In genomic region chr17:81223758-81224122, GRCh38 we compare ENCODE assay signal across 6 cellular contexts. TPM values are rescaled to one million over a fixed set of nuclear protein-coding genes. Genes with fewer than 3 reads are reported as not detected.
A peak's percentile ranks its signal among the peaks of the same experiment; 100 is the strongest.
DNase-seq lines count a peak whose midpoint lies in the region; ATAC-seq and TF ChIP-seq lines count a peak whose summit lies in the region.

No MANE protein-coding gene starts in this region.

- H3K4me3 ChIP-seq in AG09309 (ENCODE audit: control insufficient read depth, low read depth, low read length) (peak overlapping the region; percentile 47), fibroblast of villous mesenchyme (ENCODE audit: low read depth, low read length) (peak overlapping the region; percentile 54)

- ATAC-seq in HG03097 (IDR thresholded peaks at IDR 0.05; ENCODE audit: low FRiP score, unreplicated experiment), result no peak
- no peak for ATAC-seq in GM18868 (IDR thresholded peaks at IDR 0.05; ENCODE audit: unreplicated experiment)

- no peak for TF ChIP-seq CTCF in AG09309 (IDR thresholded peaks at IDR 0.05; ENCODE audit: control insufficient read depth, insufficient read depth, low read depth, low read length, missing control alignments)
- TF ChIP-seq CTCF in fibroblast of villous mesenchyme (IDR thresholded peaks at IDR 0.05; ENCODE audit: insufficient read depth, low read depth, low read length), result no peak

- DNase-seq in AG09309 (ENCODE audit: low read depth) (no peak), NCI-H146 (lab: John Stamatoyannopoulos, UW) (peak; percentile 53), fibroblast of villous mesenchyme (ENCODE audit: low read depth) (no peak), NCI-H2171 (lab: John Stamatoyannopoulos, UW) (no peak)

RNA-seq across cellular contexts. Expression of gene CEP131, which starts 1.0 kb away (rescaled TPM):
- 9.9 and 10.3 TPM in 2 replicates for total RNA-seq in fibroblast of villous mesenchyme

RNA-seq across cellular contexts. Expression of gene TEPSIN, which starts 15.1 kb away (rescaled TPM):
- total RNA-seq in fibroblast of villous mesenchyme, result 13.2 and 17.7 TPM in 2 replicates

RNA-seq across cellular contexts. Expression of gene NDUFAF8, which starts 15.4 kb away (rescaled TPM):
- 31.5 and 32.2 TPM in 2 replicates for total RNA-seq in fibroblast of villous mesenchyme

RNA-seq across cellular contexts. Expression of gene AATK, which starts 57.7 kb away (rescaled TPM):
- total RNA-seq in fibroblast of villous mesenchyme, result under 0.01 and 0.32 TPM in 2 replicates

RNA-seq across cellular contexts. Expression of gene PVALEF, which starts 58.4 kb away (rescaled TPM):
- total RNA-seq in fibroblast of villous mesenchyme, result not detected in 2 replicates
